In the genomic region with DNA sequence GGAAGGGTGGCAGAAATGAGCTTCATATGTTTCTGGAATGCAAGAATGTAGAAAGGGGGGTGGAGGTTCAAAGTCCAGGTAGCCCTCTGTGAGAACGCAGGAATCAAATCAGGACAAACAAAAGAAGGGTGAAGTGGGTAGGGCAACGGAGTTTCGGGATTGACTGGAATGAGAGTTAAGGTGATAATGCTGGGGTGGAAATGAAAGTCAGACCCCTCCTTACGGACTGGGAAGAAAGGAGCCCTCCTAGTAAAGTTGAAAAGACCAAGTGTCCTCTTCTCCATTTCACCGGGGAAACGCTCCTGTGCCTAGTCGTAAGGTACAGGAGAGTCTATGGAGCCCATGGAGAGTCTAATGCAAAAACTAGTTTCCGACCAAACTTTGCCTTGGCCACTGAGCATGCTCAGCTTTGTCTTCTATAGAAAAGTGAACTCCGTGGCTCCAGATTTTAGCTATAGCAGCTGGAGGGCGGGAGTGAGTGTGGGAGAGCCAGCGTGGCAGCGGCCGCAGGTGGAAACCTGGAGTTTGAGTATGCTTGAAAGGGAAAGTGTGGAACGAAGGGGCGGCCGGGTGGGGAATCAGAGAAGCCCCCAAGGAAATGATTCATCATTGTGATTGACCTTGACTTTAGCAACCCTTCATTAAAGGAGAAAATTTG, we compare ENCODE assay signal across 8 cellular contexts. TPM values are rescaled to one million over a fixed set of nuclear protein-coding genes. Genes with fewer than 3 reads are reported as not detected.
DNase-seq lines count a peak whose midpoint lies in the region; ATAC-seq and TF ChIP-seq lines count a peak whose summit lies in the region.

No MANE protein-coding gene starts in this region.

- H3K9me3 ChIP-seq in SJSA1 (replicated peaks) (0 out of 2 replicates have a peak, but pooled peaks cover 3% of the 10 kb centered on the region), body of pancreas (no peaks in the 10 kb centered on the region), iPS-18a (ENCODE audit: control insufficient read depth, low read depth, low read length) (no peaks in the 10 kb centered on the region), sigmoid colon (peaks cover 0 to 2% (median 0%) of the 10 kb centered on the region in 4 donors)

- no peak for TF ChIP-seq CTCF in BJ (IDR thresholded peaks at IDR 0.05; ENCODE audit: insufficient read depth, low read depth, low read length)
- peak in 1 of 7 experiments; percentile 3 for TF ChIP-seq CTCF in body of pancreas (IDR thresholded peaks at IDR 0.05)
- no peak for TF ChIP-seq CTCF in sigmoid colon (IDR thresholded peaks at IDR 0.05)

- intact Hi-C loops in body of pancreas (cut with DNase I) (no loop called here), sigmoid colon (cut with DNase I) (loop anchor here (10.0 kb wide), 2 partner anchors 101 to 439 kb away; no protein-coding TSS in a partner anchor)

- no peak for TF ChIP-seq EP300 in sigmoid colon (IDR thresholded peaks at IDR 0.05)

- peak overlapping the region; percentile 62 for H3K4me3 ChIP-seq in BJ (ENCODE audit: low read depth, low read length)
- H3K4me3 ChIP-seq in SJSA1: peak overlapping the region; percentile 90
- H3K4me3 ChIP-seq in body of pancreas: peak overlapping the region; percentile 78 to 94
- H3K4me3 ChIP-seq in iPS-18a (ENCODE audit: low read length): peak overlapping the region; percentile 77
- H3K4me3 ChIP-seq in sigmoid colon: peak overlapping the region; percentile 69 to 95 (median 84)

- CTCF ChIA-PET in BJ (lab: Yijun Ruan, JAX): interaction anchor here (0.7 to 7.3 kb wide), 8 partner anchors 64 to 163 kb away, joined by 3 to 111 read pairs (median 3); no protein-coding TSS in a partner anchor

- TF ChIP-seq POLR2A in body of pancreas (IDR thresholded peaks at IDR 0.05) (peak in 2 of 3 donors; percentile 54 to 68), sigmoid colon (IDR thresholded peaks at IDR 0.05) (no peak)

- no peaks in the 10 kb centered on the region for H3K36me3 ChIP-seq in BJ (ENCODE audit: control insufficient read depth, insufficient read depth, low read length)
- peaks cover 4% of the 10 kb centered on the region for H3K36me3 ChIP-seq in SJSA1
- no peaks in the 10 kb centered on the region for H3K36me3 ChIP-seq in body of pancreas (replicated peaks in 1 of 2; ENCODE audit: insufficient read depth in 1 of 2, low read depth in 2 of 2)
- no peaks in the 10 kb centered on the region for H3K36me3 ChIP-seq in iPS-18a (ENCODE audit: control insufficient read depth, low read depth, low read length)
- H3K36me3 ChIP-seq in sigmoid colon: no peaks in the 10 kb centered on the region

- H3K9ac ChIP-seq in iPS-18a (ENCODE audit: low read length): peak overlapping the region; percentile 65

- 0 to 1% methylated on average over 16 of the region's 16 CpGs for WGBS in body of pancreas, 2 donors
- 1 to 2% methylated on average over 16 of the region's 16 CpGs for WGBS in sigmoid colon, 2 donors

- peak; percentile 28 for ATAC-seq in GM19395 (IDR thresholded peaks at IDR 0.05; ENCODE audit: unreplicated experiment)
- peak; percentile 62 for ATAC-seq in body of pancreas

- POLR2A ChIA-PET in BJ (lab: Charles Lee): interaction anchor here (0.5 to 0.6 kb wide), 3 partner anchors 22 to 75 kb away, joined by 3 to 4 read pairs (median 3); no protein-coding TSS in a partner anchor

- no peaks in the 10 kb centered on the region for H3K27me3 ChIP-seq in BJ (ENCODE audit: control insufficient read depth, insufficient read depth, low read length)
- H3K27me3 ChIP-seq in SJSA1 (replicated peaks): no peaks in the 10 kb centered on the region
- no peaks in the 10 kb centered on the region for H3K27me3 ChIP-seq in body of pancreas
- peaks cover 31% of the 10 kb centered on the region for H3K27me3 ChIP-seq in iPS-18a (ENCODE audit: control insufficient read depth, insufficient read depth, low read length)
- H3K27me3 ChIP-seq in sigmoid colon: peaks cover 0 to 5% (median 0%) of the 10 kb centered on the region in 3 donors

- DNase-seq in BJ (ENCODE audit: low read depth) (no peak), M059J (ENCODE audit: low read depth) (peak; percentile 55), SJSA1 (ENCODE audit: low read depth in 1 of 2, low spot score in 2 of 2) (peak in 1 of 2 experiments; percentile 7), body of pancreas (peak; percentile 71 to 84 (median 76)), sigmoid colon (peak; percentile 67), 8988T (no peak)

- H3K27ac ChIP-seq in SJSA1: no peak overlapping the region
- H3K27ac ChIP-seq in body of pancreas: peak overlapping the region; percentile 73 to 91 (median 80)
- no peak overlapping the region for H3K27ac ChIP-seq in iPS-18a (ENCODE audit: low read length)
- peak overlapping the region; percentile 81 to 90 (median 84) for H3K27ac ChIP-seq in sigmoid colon

- peaks cover 32% of the 10 kb centered on the region for H3K4me1 ChIP-seq in SJSA1 (replicated peaks)
- H3K4me1 ChIP-seq in body of pancreas: peaks cover 29% of the 10 kb centered on the region
- peaks cover 10% of the 10 kb centered on the region for H3K4me1 ChIP-seq in iPS-18a (ENCODE audit: control insufficient read depth, low read depth, low read length)
- peaks cover 0 to 28% (median 19%) of the 10 kb centered on the region in 4 donors for H3K4me1 ChIP-seq in sigmoid colon

RNA-seq across cellular contexts. Expression of a gene that starts 1.4 kb away (rescaled TPM):
- polyA plus RNA-seq in BJ (2011; rRNA removed) (4.3 and 4.7 TPM in 2 replicates), sigmoid colon (10 to 100 TPM; 29.9 to 50.4 (median 43.2) TPM)
- polyA minus RNA-seq in BJ (2011; rRNA and poly(A)+ RNA removed): 3.6 and 3.8 TPM in 2 replicates
- total RNA-seq in M059J (2014; rRNA removed; shearing (Covaris generic)): 13.0 and 18.4 TPM in 2 replicates
- total RNA-seq in SJSA1 (2014; rRNA removed; shearing (Covaris generic)): 11.7 and 16.4 TPM in 2 replicates
- total RNA-seq in body of pancreas (10 to 100 TPM; 13.2 to 17.1 TPM), sigmoid colon (10 to 100 TPM; 20.8 to 32.4 (median 24.4) TPM)

Comparison
In these comparisons a context has a peak if more than half of its experiments do, and no peak if none do; other contexts are left out.
1. DNase-seq: peak in M059J (single experiment), body of pancreas (4 of 4) and sigmoid colon (single experiment); none in BJ (single experiment) and 8988T (single experiment).
2. H3K27ac ChIP-seq: peak in body of pancreas (4 of 4) and sigmoid colon (4 of 4); none in SJSA1 (single experiment) and iPS-18a (single experiment).
3. POLR2A ChIP-seq: peak in body of pancreas (2 of 3); none in sigmoid colon (0 of 2).
4. Peak in every context shown above with its lines, with median percentiles within 50 percentile points of each other: H3K4me3 ChIP-seq.